16 cellular contexts compared by ENCODE assay signal in the genomic region with DNA sequence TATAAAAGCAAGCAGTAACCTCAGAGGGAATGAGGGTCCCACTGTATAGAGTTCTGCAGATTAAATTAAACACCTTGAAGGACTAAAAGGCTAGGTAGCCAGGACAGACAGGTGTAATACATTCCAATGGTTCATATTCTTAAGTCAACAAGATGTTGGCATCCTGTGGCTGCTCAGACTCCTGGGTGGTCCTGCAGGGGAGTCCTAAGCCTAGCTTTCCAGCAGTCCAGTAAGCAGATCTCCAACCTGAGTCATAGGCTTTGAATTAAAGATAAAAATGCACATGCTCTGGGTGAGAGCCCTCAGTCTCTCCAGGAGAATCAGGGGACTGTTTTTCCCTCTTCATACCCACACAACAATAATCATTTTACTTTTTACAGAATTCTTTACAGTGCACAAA.
DNase-seq lines count a peak whose midpoint lies in the region; ATAC-seq and FAIRE-seq lines count a peak whose summit lies in the region.
"Had no signal": no experiment of that assay in that cellular context is flagged by ENCODE, and none has a peak within 500 bp of the region (broad histone marks: within the 10 kb centered on the region; RNA-seq: fewer than 3 reads in every experiment).

No MANE protein-coding gene starts in this region.

- no peaks in the 10 kb centered on the region for H3K9me3 ChIP-seq in effector memory CD4-positive, alpha-beta T cell (ENCODE audit: control insufficient read depth, low read length)

- no peaks in the 10 kb centered on the region for H3K4me1 ChIP-seq in effector memory CD4-positive, alpha-beta T cell (ENCODE audit: control insufficient read depth, insufficient read depth, low read length, poor library complexity, severe bottlenecking)

- H3K27me3 ChIP-seq in effector memory CD4-positive, alpha-beta T cell (replicated peaks; ENCODE audit: control insufficient read depth, insufficient read depth, low read length, poor library complexity, severe bottlenecking) = no peaks in the 10 kb centered on the region
- H3K27me3 ChIP-seq: BLaER1 had no signal

- H3K4me3 ChIP-seq in effector memory CD4-positive, alpha-beta T cell (ENCODE audit: insufficient read depth, low read depth, low read length, poor library complexity, severe bottlenecking) = no peak overlapping the region
- H3K4me3 ChIP-seq: BLaER1 had no signal

- H3K27ac ChIP-seq in effector memory CD4-positive, alpha-beta T cell (ENCODE audit: insufficient read depth, low read length, poor library complexity, severe bottlenecking) = no peak overlapping the region
- H3K27ac ChIP-seq: BLaER1, HL-60 had no signal

- FAIRE-seq in RCC 7860 (lab: Jason Lieb, UNC) = no peak
- no peak for FAIRE-seq in urothelium cell line (lab: Jason Lieb, UNC)
- FAIRE-seq: H1 had no signal

- peak; percentile 21 for DNase-seq in RCC 7860 (ENCODE audit: low spot score)
- peak; percentile 44 for DNase-seq in astrocyte of the hippocampus (ENCODE audit: low read depth, low spot score)
- DNase-seq in glomerular visceral epithelial cell (ENCODE audit: extremely low spot score) = peak; percentile 64
- peak; percentile 16 for DNase-seq in urothelium cell line (ENCODE audit: low spot score)
- DNase-seq in effector memory CD4-positive, alpha-beta T cell = no peak
- DNase-seq: 8988T; CD4-positive, alpha-beta memory T cell; DMS153; DMS79 treated with DMSO at 0.1 percent for 48 hours; GF-D8; H9 had no signal

- no peaks in the 10 kb centered on the region for H3K36me3 ChIP-seq in effector memory CD4-positive, alpha-beta T cell (ENCODE audit: control insufficient read depth, insufficient read depth, low read length)
- H3K36me3 ChIP-seq: BLaER1 had no signal

- ATAC-seq in HG03025 (IDR thresholded peaks at IDR 0.05; ENCODE audit: low FRiP score, unreplicated experiment) (no peak), GM21526 (IDR thresholded peaks at IDR 0.05; ENCODE audit: low FRiP score, unreplicated experiment) (no peak)

Comparison
In these comparisons a context has a peak if more than half of its experiments do, and no peak if none do; other contexts are left out.
1. DNase-seq: peak in RCC 7860 (single experiment), astrocyte of the hippocampus (single experiment), glomerular visceral epithelial cell (single experiment) and urothelium cell line (single experiment); none in effector memory CD4-positive, alpha-beta T cell (0 of 3).